ENCODE assay signal across 21 cellular contexts in genomic region chr15:94968133-94968532, GRCh38.
A peak's percentile ranks its signal among the peaks of the same experiment; 100 is the strongest.
DNase-seq lines count a peak whose midpoint lies in the region; ATAC-seq, FAIRE-seq and TF ChIP-seq lines count a peak whose summit lies in the region.
"Had no signal": no experiment of that assay in that cellular context is flagged by ENCODE, and none has a peak within 500 bp of the region (broad histone marks: within the 10 kb centered on the region; RNA-seq: fewer than 3 reads in every experiment).

No MANE protein-coding gene starts in this region.

- intact Hi-C loops in left ventricle myocardium inferior (cut with micrococcal nuclease): no loop called here
- intact Hi-C loops in left cardiac atrium (cut with DNase I): no loop called here
- intact Hi-C loops in spleen (cut with DNase I; ENCODE audit: low total_unique reads): no loop called here
- intact Hi-C loops in PC-9 (cut with micrococcal nuclease; ENCODE audit: unreplicated experiment): no loop called here

- H3K79me2 ChIP-seq in PC-9 (ENCODE audit: low read depth): no peaks in the 10 kb centered on the region

- no peak for DNase-seq in left ventricle myocardium inferior
- no peak for DNase-seq in left cardiac atrium
- peak; percentile 5 for DNase-seq in brain microvascular endothelial cell
- DNase-seq in kidney glomerular epithelial cell (lab: John Stamatoyannopoulos, UW): peak; percentile 48
- DNase-seq in spleen: no peak
- no peak for DNase-seq in PC-9
- DNase-seq in HTR-8/SVneo (ENCODE audit: insufficient read length, low spot score): no peak
- DNase-seq: DMS79 treated with DMSO at 0.1 percent for 48 hours, GDM1, KBM-7, NCI-H1092, NCI-H146, NCI-H2081, NCI-H774, Peyer's patch, Right ventricle myocardium superior had no signal

- no peaks in the 10 kb centered on the region for H4K20me1 ChIP-seq in PC-9 (ENCODE audit: insufficient read depth)
- H4K20me1 ChIP-seq: BLaER1 treated with 17β-estradiol and CSF1 and Interleukin-3, amounts not matched to agents 10 nM and 100 nM had no signal

- WGBS in spleen, 5 donors: 54 to 66% (median 63%) methylated on average over 5 of the region's 5 CpGs

- TF ChIP-seq POLR2A in spleen (IDR thresholded peaks at IDR 0.05): no peak

- POLR2A ChIA-PET in PC-9 (lab: Charles Lee; ENCODE audit: unreplicated experiment): no interaction called here

- H3K4me1 ChIP-seq in left ventricle myocardium inferior (no peaks in the 10 kb centered on the region), spleen (peaks cover 0 to 19% (median 4%) of the 10 kb centered on the region in 6 donors), PC-9 (replicated peaks; ENCODE audit: insufficient read depth) (no peaks in the 10 kb centered on the region)
- H3K4me1 ChIP-seq: BLaER1 treated with 17β-estradiol and CSF1 and Interleukin-3, amounts not matched to agents 10 nM and 100 nM; Peyer's patch had no signal

- H3K36me3 ChIP-seq in left ventricle myocardium inferior: no peaks in the 10 kb centered on the region
- no peaks in the 10 kb centered on the region for H3K36me3 ChIP-seq in brain microvascular endothelial cell (replicated peaks)
- H3K36me3 ChIP-seq in spleen: no peaks in the 10 kb centered on the region
- H3K36me3 ChIP-seq in PC-9 (ENCODE audit: low read depth): no peaks in the 10 kb centered on the region
- H3K36me3 ChIP-seq: BLaER1 treated with 17β-estradiol and CSF1 and Interleukin-3, amounts not matched to agents 10 nM and 100 nM; Peyer's patch had no signal

- no peak overlapping the region for H2AFZ ChIP-seq in PC-9

- TF ChIP-seq CTCF in left ventricle myocardium inferior (IDR thresholded peaks at IDR 0.05; ENCODE audit: borderline replicate concordance) (no peak), brain microvascular endothelial cell (IDR thresholded peaks at IDR 0.05; ENCODE audit: low read depth, low read length, missing control alignments) (no peak), spleen (IDR thresholded peaks at IDR 0.05 in 8 of 11, conservative IDR thresholded peaks at IDR 0.05 in 3 of 11) (no peak), PC-9 (conservative IDR thresholded peaks at IDR 0.05) (no peak)

- H3K9me3 ChIP-seq in left ventricle myocardium inferior (replicated peaks) (peaks cover 7% of the 10 kb centered on the region), spleen (peaks cover 0 to 15% (median 7%) of the 10 kb centered on the region in 8 donors), PC-9 (ENCODE audit: insufficient read depth, low read depth) (no peaks in the 10 kb centered on the region; the same call in 1 of the 2 replicates)
- H3K9me3 ChIP-seq: BLaER1 treated with 17β-estradiol and CSF1 and Interleukin-3, amounts not matched to agents 10 nM and 100 nM; Peyer's patch had no signal

- peak overlapping the region; percentile 61 for H3K27ac ChIP-seq in left ventricle myocardium inferior (replicated peaks)
- H3K27ac ChIP-seq in brain microvascular endothelial cell: no peak overlapping the region
- peak overlapping the region in 6 of 8 donors; percentile 41 to 75 (median 69) for H3K27ac ChIP-seq in spleen
- no peak overlapping the region for H3K27ac ChIP-seq in PC-9
- H3K27ac ChIP-seq: BLaER1 treated with 17β-estradiol and CSF1 and Interleukin-3, amounts not matched to agents 10 nM and 100 nM; Peyer's patch had no signal

- H3K4me3 ChIP-seq in left ventricle myocardium inferior: no peak overlapping the region
- H3K4me3 ChIP-seq in brain microvascular endothelial cell (ENCODE audit: low read depth, low read length): no peak overlapping the region
- H3K4me3 ChIP-seq in spleen: no peak overlapping the region
- no peak overlapping the region for H3K4me3 ChIP-seq in PC-9
- H3K4me3 ChIP-seq: BLaER1 treated with 17β-estradiol and CSF1 and Interleukin-3, amounts not matched to agents 10 nM and 100 nM; GM12878; Peyer's patch had no signal

- in situ Hi-C loops in brain microvascular endothelial cell (cut with HindIII; ENCODE audit: low pct_ligation_motif_present, low sequenced_read_pairs): no loop called here

- H3F3A ChIP-seq in PC-9 (ENCODE audit: insufficient read depth, low read depth): no peaks in the 10 kb centered on the region

- H3K27me3 ChIP-seq in left ventricle myocardium inferior (ENCODE audit: low read depth) (no peaks in the 10 kb centered on the region), brain microvascular endothelial cell (replicated peaks) (no peaks in the 10 kb centered on the region), spleen (replicated peaks in 1 of 7) (no peaks in the 10 kb centered on the region), PC-9 (ENCODE audit: insufficient read depth, low read depth) (no peaks in the 10 kb centered on the region)
- H3K27me3 ChIP-seq: BLaER1 treated with 17β-estradiol and CSF1 and Interleukin-3, amounts not matched to agents 10 nM and 100 nM; Peyer's patch had no signal

- BruUV-seq in PC-9 (replicated peaks; lab: Mats Ljungman, UMichigan): no TSS peak

- CTCF ChIA-PET in PC-9 (lab: Charles Lee): no interaction called here

- H3K9me2 ChIP-seq in PC-9 (ENCODE audit: insufficient read depth): no peaks in the 10 kb centered on the region

- ATAC-seq in left cardiac atrium (no peak), HG03159 (IDR thresholded peaks at IDR 0.05; ENCODE audit: unreplicated experiment) (no peak)
- ATAC-seq: GM12878, HCT116 had no signal

- no peak overlapping the region for H3K4me2 ChIP-seq in PC-9
- H3K4me2 ChIP-seq: BLaER1 treated with 17β-estradiol and CSF1 and Interleukin-3, amounts not matched to agents 10 nM and 100 nM had no signal

- no peak for FAIRE-seq in HTR-8/SVneo (lab: Jason Lieb, UNC)
- FAIRE-seq: A204.1, GM12878 had no signal

Comparison
In these comparisons a context has a peak if more than half of its experiments do, and no peak if none do; other contexts are left out.
1. DNase-seq: peak in brain microvascular endothelial cell (single experiment) and kidney glomerular epithelial cell (single experiment); none in left ventricle myocardium inferior (single experiment), left cardiac atrium (single experiment), spleen (single experiment), PC-9 (0 of 2) and HTR-8/SVneo (single experiment).
2. H3K27ac ChIP-seq: peak in left ventricle myocardium inferior (single experiment) and spleen (6 of 8); none in brain microvascular endothelial cell (single experiment) and PC-9 (single experiment).